In genomic region chr3:115706311-115706829, GRCh38 we compare ENCODE assay signal across 20 cellular contexts.
"Had no signal": no experiment of that assay in that cellular context is flagged by ENCODE, and none has a peak within 500 bp of the region (broad histone marks: within the 10 kb centered on the region; RNA-seq: fewer than 3 reads in every experiment).

No MANE protein-coding gene starts in this region.

- H3K4me3 ChIP-seq: ascending aorta, colonic mucosa, lung, ovary, transverse colon had no signal

- H3K9me3 Mint-ChIP-seq: activated naive CD8-positive, alpha-beta T cell treated with anti-CD3 and anti-CD28 coated beads, Interleukin-2, amount 50 U/mL, for 24 hours; activated T-helper 17 cell treated with anti-CD3 and anti-CD28 coated beads, Interleukin-2, amount 50 U/mL, for 72 hours; neural crest cell; stimulated activated naive B cell treated with anti-CD40 and anti-IgM and Interleukin-4, amounts not matched to agents 10 μg/mL and 1 μg/mL and 100 μg/mL, for 72 hours had no signal

- H3K36me3 Mint-ChIP-seq: stimulated activated naive B cell treated with anti-CD40 and anti-IgM and Interleukin-4, amounts not matched to agents 10 μg/mL and 1 μg/mL and 100 μg/mL, for 72 hours had no signal

- H3K27ac ChIP-seq: colonic mucosa, foreskin keratinocyte, transverse colon, VCaP had no signal

- H3K4me1 Mint-ChIP-seq: activated naive CD8-positive, alpha-beta T cell treated with anti-CD3 and anti-CD28 coated beads, Interleukin-2, amount 50 U/mL, for 24 hours; activated T-helper 17 cell treated with anti-CD3 and anti-CD28 coated beads, Interleukin-2, amount 50 U/mL, for 72 hours; neural crest cell; stimulated activated naive B cell treated with anti-CD40 and anti-IgM and Interleukin-4, amounts not matched to agents 10 μg/mL and 1 μg/mL and 100 μg/mL, for 72 hours had no signal

- DNase-seq: activated CD4-positive, alpha-beta T cell treated with anti-CD3 and anti-CD28 coated beads for 1 hour; activated CD4-positive, alpha-beta T cell treated with anti-CD3 and anti-CD28 coated beads, Interleukin-2, amount 50 U/mL, for 48 hours; activated naive CD4-positive, alpha-beta T cell treated with Interleukin-2 at 50 U/mL for 16 hours; activated naive CD8-positive, alpha-beta T cell treated with anti-CD3 and anti-CD28 coated beads, Interleukin-2, amount 50 U/mL, for 24 hours; caudate nucleus; colonic mucosa; foreskin keratinocyte; midbrain; stimulated activated CD4-positive, alpha-beta T cell treated with anti-CD3 and anti-CD28 coated beads, Interleukin-2, amount 100 ng/mL, for 48 hours; stimulated activated naive B cell treated with anti-CD40 and anti-IgM and Interleukin-4, amounts not matched to agents 10 μg/mL and 1 μg/mL and 100 μg/mL, for 72 hours; T-helper 1 cell; transverse colon had no signal

- H3K9me3 ChIP-seq: ascending aorta, colonic mucosa, ovary, transverse colon had no signal

- H3K4me3 Mint-ChIP-seq: activated naive CD8-positive, alpha-beta T cell treated with anti-CD3 and anti-CD28 coated beads, Interleukin-2, amount 50 U/mL, for 24 hours; activated T-helper 17 cell treated with anti-CD3 and anti-CD28 coated beads, Interleukin-2, amount 50 U/mL, for 72 hours; neural crest cell; stimulated activated naive B cell treated with anti-CD40 and anti-IgM and Interleukin-4, amounts not matched to agents 10 μg/mL and 1 μg/mL and 100 μg/mL, for 72 hours had no signal

- FAIRE-seq: endometrium had no signal

- H3K4me1 ChIP-seq: ascending aorta, colonic mucosa, transverse colon had no signal

- H3K27me3 ChIP-seq: ascending aorta, colonic mucosa, foreskin keratinocyte, ovary, transverse colon had no signal

- H3K27ac Mint-ChIP-seq: activated naive CD8-positive, alpha-beta T cell treated with anti-CD3 and anti-CD28 coated beads, Interleukin-2, amount 50 U/mL, for 24 hours; activated T-helper 17 cell treated with anti-CD3 and anti-CD28 coated beads, Interleukin-2, amount 50 U/mL, for 72 hours; stimulated activated naive B cell treated with anti-CD40 and anti-IgM and Interleukin-4, amounts not matched to agents 10 μg/mL and 1 μg/mL and 100 μg/mL, for 72 hours had no signal

- ATAC-seq: activated naive CD8-positive, alpha-beta T cell treated with anti-CD3 and anti-CD28 coated beads, Interleukin-2, amount 50 U/mL, for 24 hours; activated T-helper 17 cell treated with anti-CD3 and anti-CD28 coated beads, Interleukin-2, amount 50 U/mL, for 72 hours; esophagus mucosa; foreskin keratinocyte; stimulated activated naive B cell treated with anti-CD40 and anti-IgM and Interleukin-4, amounts not matched to agents 10 μg/mL and 1 μg/mL and 100 μg/mL, for 72 hours had no signal

- H3K36me3 ChIP-seq: ascending aorta, colonic mucosa, ovary, transverse colon had no signal
